ENCODE assay signal across 9 cellular contexts in genomic region chr17:68182016-68182315, GRCh38.
DNase-seq lines count a peak whose midpoint lies in the region; ATAC-seq lines count a peak whose summit lies in the region.
"Had no signal": no experiment of that assay in that cellular context is flagged by ENCODE, and none has a peak within 500 bp of the region (broad histone marks: within the 10 kb centered on the region; RNA-seq: fewer than 3 reads in every experiment).

No MANE protein-coding gene starts in this region.

- H3K4me3 Mint-ChIP-seq in immature natural killer cell = peak overlapping the region; percentile 87 to 95 (median 94)
- H3K4me3 Mint-ChIP-seq: neural crest cell had no signal

- H3K27ac Mint-ChIP-seq in immature natural killer cell = peak overlapping the region; percentile 90 to 97 (median 96)

- H3K36me3 Mint-ChIP-seq in immature natural killer cell = peaks cover 0 to 5% (median 0%) of the 10 kb centered on the region in 3 donors

- ATAC-seq in GM18502 (IDR thresholded peaks at IDR 0.05; ENCODE audit: poor library complexity, unreplicated experiment) = peak; percentile 60
- ATAC-seq in GM19468 (IDR thresholded peaks at IDR 0.05; ENCODE audit: extremely low read depth, unreplicated experiment) = peak; percentile 25
- peak; percentile 32 for ATAC-seq in HG03442 (IDR thresholded peaks at IDR 0.05; ENCODE audit: unreplicated experiment)
- ATAC-seq: heart left ventricle had no signal

- peaks cover 12 to 28% (median 22%) of the 10 kb centered on the region in 3 donors for H3K27me3 Mint-ChIP-seq in immature natural killer cell (ENCODE audit: low read depth in 3 of 3)

- DNase-seq in immature natural killer cell (peak in 1 of 3 donors; percentile 12), NCI-H510A (lab: John Stamatoyannopoulos, UW) (no peak), SIG-M5 (lab: John Stamatoyannopoulos, UW) (no peak), cortex of kidney (lab: John Stamatoyannopoulos, UW) (no peak)
- DNase-seq: heart left ventricle had no signal

- H3K9me3 Mint-ChIP-seq in immature natural killer cell = no peaks in the 10 kb centered on the region
- H3K9me3 Mint-ChIP-seq: neural crest cell had no signal

- H3K4me1 Mint-ChIP-seq in immature natural killer cell = peaks cover 62 to 71% of the 10 kb centered on the region in 2 donors
- H3K4me1 Mint-ChIP-seq: neural crest cell had no signal
